In the genomic region with DNA sequence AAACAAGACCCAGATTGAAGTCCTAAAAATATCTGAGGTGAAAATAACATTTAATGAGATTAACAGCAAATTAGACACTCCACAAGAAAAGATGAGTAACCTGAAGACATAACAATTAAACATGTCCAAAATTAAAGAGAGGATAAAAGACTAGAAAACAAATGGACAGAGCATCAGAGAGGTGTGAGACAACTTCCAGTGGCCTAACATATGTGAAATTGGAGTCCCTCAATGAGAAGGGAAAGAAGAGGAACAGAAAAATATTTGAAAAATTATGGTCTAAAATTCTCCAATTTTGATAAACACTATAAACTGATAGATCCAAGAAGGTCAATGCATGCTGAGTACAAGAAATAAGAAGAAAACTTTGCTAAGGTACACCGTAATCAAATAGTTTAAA, we compare ENCODE assay signal across 10 cellular contexts.
"Had no signal": no experiment of that assay in that cellular context is flagged by ENCODE, and none has a peak within 500 bp of the region (broad histone marks: within the 10 kb centered on the region; RNA-seq: fewer than 3 reads in every experiment).

No MANE protein-coding gene starts in this region.

- H3K9me3 ChIP-seq: HAP-1 had no signal

- H3K4me3 ChIP-seq: GM23248, GM23338, HAP-1 had no signal

- H3K4me1 ChIP-seq: HAP-1 had no signal

- H3K27ac ChIP-seq: GM23248 had no signal

- FAIRE-seq: H1, H54 had no signal

- H3K36me3 ChIP-seq: HAP-1 had no signal

- DNase-seq: GM23248, GOT3, H7, H9, HCEC 1CT, HFFc6 had no signal
